ENCODE assay signal across 9 cellular contexts in genomic region chr5:136192526-136193395, GRCh38. TPM values are rescaled to one million over a fixed set of nuclear protein-coding genes. Genes with fewer than 3 reads are reported as not detected.
DNase-seq lines count a peak whose midpoint lies in the region; ATAC-seq and TF ChIP-seq lines count a peak whose summit lies in the region.
"Had no signal": no experiment of that assay in that cellular context is flagged by ENCODE, and none has a peak within 500 bp of the region (broad histone marks: within the 10 kb centered on the region; RNA-seq: fewer than 3 reads in every experiment).

TSS of gene SMIM32 (minus strand) at chr5:136193162. CDS start at chr5:136192524, 638 bp downstream.

- H3K9ac ChIP-seq in muscle layer of colon (ENCODE audit: low read length) = no peak within 1 kb of the TSS

- H3K4me3 ChIP-seq in AG04450 (ENCODE audit: low read depth, low read length) (peak within 1 kb of the TSS; percentile 34), epithelial cell of proximal tubule (ENCODE audit: low read depth, low read length) (peak within 1 kb of the TSS; percentile 65), muscle layer of colon (ENCODE audit: low read depth in 1 of 2, low read length in 2 of 2) (peak within 1 kb of the TSS; percentile 39 to 48)

- H3K27me3 ChIP-seq in AG04450 (ENCODE audit: control insufficient read depth, insufficient read depth, low read length) (peaks cover 51% of the 10 kb centered on the region), muscle layer of colon (ENCODE audit: control insufficient read depth in 1 of 2, insufficient read depth in 2 of 2, low read length in 2 of 2) (peaks cover 15 to 35% of the 10 kb centered on the region in 2 donors)

- H3K27ac ChIP-seq in AG04450 (ENCODE audit: low read depth, low read length) = no peak within 1 kb of the TSS
- H3K27ac ChIP-seq in muscle layer of colon (ENCODE audit: low read depth, low read length) = no peak within 1 kb of the TSS

- no peaks in the 10 kb centered on the region for H3K36me3 ChIP-seq in muscle layer of colon (ENCODE audit: insufficient read depth, low read length)

- POLR2A ChIA-PET in AG04450 (lab: Yijun Ruan, JAX) = no interaction called here

- DNase-seq in AG04450 (ENCODE audit: low read depth, low spot score) = no peak
- peak; percentile 42 for DNase-seq in NCI-H1092 treated with DMSO at 0.1 percent for 48 hours (lab: John Stamatoyannopoulos, UW)
- no peak for DNase-seq in epithelial cell of proximal tubule (ENCODE audit: low read depth)
- DNase-seq in DMS114 treated with DMSO at 0.1 percent for 48 hours (lab: John Stamatoyannopoulos, UW; ENCODE audit: unreplicated experiment) = no peak
- DNase-seq in stimulated activated CD4-positive, alpha-beta T cell treated with anti-CD3 and anti-CD28 coated beads, Interleukin-4, amount 100 ng/mL, for 24 hours = no peak
- DNase-seq: MM.1S had no signal

- CTCF ChIA-PET in AG04450 (lab: Charles Lee) = no interaction called here

- ATAC-seq in HG02588 (IDR thresholded peaks at IDR 0.05; ENCODE audit: unreplicated experiment) (no peak), HG03097 (IDR thresholded peaks at IDR 0.05; ENCODE audit: low FRiP score, unreplicated experiment) (no peak)

- TF ChIP-seq CTCF in AG04450 (IDR thresholded peaks at IDR 0.05; ENCODE audit: low read depth, low read length) (no peak), epithelial cell of proximal tubule (conservative IDR thresholded peaks at IDR 0.05; ENCODE audit: low read depth, low read length) (no peak)

- H3K9me3 ChIP-seq in AG04450 (ENCODE audit: control insufficient read depth, insufficient read depth, low read length) = no peaks in the 10 kb centered on the region; the same call in 1 of the 2 replicates
- no peaks in the 10 kb centered on the region for H3K9me3 ChIP-seq in muscle layer of colon (ENCODE audit: low read length)

- peaks cover 18% of the 10 kb centered on the region for H3K4me1 ChIP-seq in muscle layer of colon (ENCODE audit: insufficient read depth, low read length)

RNA-seq across cellular contexts. Expression of gene SMIM32, which starts in this region (rescaled TPM):
- polyA plus RNA-seq in AG04450 (2011; rRNA removed) = not detected in 2 replicates
- polyA minus RNA-seq in AG04450 (2011; rRNA and poly(A)+ RNA removed) = not detected in 2 replicates
- total RNA-seq in epithelial cell of proximal tubule = not detected in 2 replicates
